Comparison of ENCODE assay signal across 34 cellular contexts in the genomic region with DNA sequence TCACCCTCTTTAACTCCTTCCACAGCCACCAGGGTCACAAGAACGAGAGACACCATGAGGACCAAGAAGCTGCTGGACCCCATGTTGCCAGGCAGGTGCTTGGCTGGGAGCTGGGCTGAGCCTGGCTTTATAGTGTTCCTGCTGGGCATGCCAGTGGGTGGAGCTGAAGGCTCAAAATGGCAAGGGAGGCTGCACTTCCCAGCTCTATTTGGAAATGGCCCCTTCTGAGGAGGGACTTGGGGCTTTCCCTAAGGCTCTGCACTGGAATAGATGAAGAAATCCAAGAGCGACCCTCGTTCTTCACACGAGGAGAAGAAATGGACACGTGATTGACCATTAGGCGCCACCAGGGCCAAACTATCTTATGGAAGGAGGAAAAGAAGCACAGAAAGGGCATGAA. TPM values are rescaled to one million over a fixed set of nuclear protein-coding genes. Genes with fewer than 3 reads are reported as not detected.
"Had no signal": no experiment of that assay in that cellular context is flagged by ENCODE, and none has a peak within 500 bp of the region (broad histone marks: within the 10 kb centered on the region; RNA-seq: fewer than 3 reads in every experiment).

A gene with protein sequence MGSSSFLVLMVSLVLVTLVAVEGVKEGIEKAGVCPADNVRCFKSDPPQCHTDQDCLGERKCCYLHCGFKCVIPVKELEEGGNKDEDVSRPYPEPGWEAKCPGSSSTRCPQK (minus strand): TSS at position 101 of the 400 bp plus-strand sequence. CDS start 18 bp downstream, at position 83.

- FAIRE-seq: astrocyte, colon had no signal

- DNase-seq: activated CD4-positive, alpha-beta memory T cell treated with anti-CD3 and anti-CD28 coated beads for 36 hours; activated CD4-positive, alpha-beta T cell treated with anti-CD3 and anti-CD28 coated beads for 36 hours; activated CD4-positive, alpha-beta T cell treated with anti-CD3 and anti-CD28 coated beads, Interleukin-2, amount 10 ng/mL, durations not matched to agents 24 days and 14 days; activated CD4-positive, CD25-positive, alpha-beta regulatory T cell; activated CD4-positive, CD25-positive, alpha-beta regulatory T cell treated with anti-CD3 and anti-CD28 coated beads, Interleukin-2, amount 50 U/mL, for 72 hours; activated CD8-positive, alpha-beta T cell treated with anti-CD3 and anti-CD28 coated beads, Interleukin-2, amount 10 ng/mL, durations not matched to agents 7 days and 5 days; activated effector memory CD4-positive, alpha-beta T cell treated with Interleukin-2 at 50 U/mL for 16 hours; activated gamma-delta T cell treated with Interleukin-2 at 50 U/mL for 16 hours; activated naive CD4-positive, alpha-beta T cell treated with anti-CD3 and anti-CD28 coated beads, Interleukin-2, amount 50 U/mL, for 16 hours; activated naive CD4-positive, alpha-beta T cell treated with Interleukin-2 at 50 U/mL for 16 hours; activated T-cell treated with anti-CD3 and anti-CD28 coated beads, Interleukin-2, amount 50 U/mL, for 4 hours; amniotic stem cell; anterior cingulate cortex; brain microvascular endothelial cell; cortex of kidney; dermis blood vessel endothelial cell; effector CD4-positive, alpha-beta T cell; effector memory CD8-positive, alpha-beta T cell; erythroblast; esophagus squamous epithelium; foreskin melanocyte; T-helper 2 cell had no signal

- ATAC-seq: activated CD4-positive, alpha-beta T cell treated with anti-CD3 and anti-CD28 coated beads for 36 hours; activated CD8-positive, alpha-beta T cell treated with anti-CD3 and anti-CD28 coated beads, Interleukin-2, amount 10 ng/mL, durations not matched to agents 7 days and 5 days; activated T-cell treated with anti-CD3 and anti-CD28 coated beads, Interleukin-2, amount 50 U/mL, for 4 hours; activated T-helper 17 cell treated with anti-CD3 and anti-CD28 coated beads, Interleukin-2, amount 50 U/mL, for 72 hours; effector memory CD8-positive, alpha-beta T cell; gastroesophageal sphincter had no signal

- H3K27me3 ChIP-seq: brain microvascular endothelial cell had no signal

- H3K27ac ChIP-seq: brain microvascular endothelial cell, esophagus squamous epithelium, gastroesophageal sphincter had no signal

- H3K9me3 ChIP-seq: esophagus squamous epithelium had no signal

- H3K4me1 ChIP-seq: esophagus squamous epithelium, gastroesophageal sphincter had no signal

- H3K4me3 ChIP-seq: esophagus squamous epithelium, gastroesophageal sphincter had no signal

- H3K36me3 ChIP-seq: brain microvascular endothelial cell, esophagus squamous epithelium, gastroesophageal sphincter had no signal

RNA-seq across cellular contexts. Expression of the gene that starts here (rescaled TPM):
- total RNA-seq: activated CD4-positive, alpha-beta memory T cell treated with anti-CD3 and anti-CD28 coated beads for 36 hours; activated CD4-positive, alpha-beta T cell treated with anti-CD3 and anti-CD28 coated beads for 36 hours; activated CD4-positive, alpha-beta T cell treated with anti-CD3 and anti-CD28 coated beads, Interleukin-2, amount 10 ng/mL, durations not matched to agents 24 days and 14 days; activated CD8-positive, alpha-beta T cell treated with anti-CD3 and anti-CD28 coated beads, Interleukin-2, amount 10 ng/mL, durations not matched to agents 7 days and 5 days; activated T-cell treated with anti-CD3 and anti-CD28 coated beads, Interleukin-2, amount 50 U/mL, for 4 hours; activated T-helper 17 cell treated with anti-CD3 and anti-CD28 coated beads, Interleukin-2, amount 50 U/mL, for 72 hours; astrocyte; bronchial epithelial cell; cardiac septum; chondrocyte; dermis blood vessel endothelial cell; fibroblast of lung; fibroblast of villous mesenchyme; gastroesophageal sphincter; glomerular endothelial cell; T-helper 1 cell treated with Interleukin-12 subunit alpha and Interleukin-12 subunit beta and Interleukin-4 antibody, amounts not matched to agents 30 ng/mL and 1 ng/mL, for 36 hours had no signal
- polyA plus RNA-seq: adipose tissue, fibroblast of lung had no signal
